In genomic region chr5:54173251-54173650, GRCh38 we compare ENCODE assay signal across 18 cellular contexts.
A peak's percentile ranks its signal among the peaks of the same experiment; 100 is the strongest.
DNase-seq lines count a peak whose midpoint lies in the region; ATAC-seq, FAIRE-seq and TF ChIP-seq lines count a peak whose summit lies in the region.
"Had no signal": no experiment of that assay in that cellular context is flagged by ENCODE, and none has a peak within 500 bp of the region (broad histone marks: within the 10 kb centered on the region; RNA-seq: fewer than 3 reads in every experiment).

No MANE protein-coding gene starts in this region.

- intact Hi-C loops in OCI-LY7 (cut with micrococcal nuclease; ENCODE audit: unreplicated experiment) = no loop called here

- no peaks in the 10 kb centered on the region; the same call in 1 of the 2 replicates for H3K79me2 ChIP-seq in OCI-LY7 (ENCODE audit: insufficient read depth, low read depth, low read length)

- no peaks in the 10 kb centered on the region for H4K20me1 ChIP-seq in OCI-LY7 (ENCODE audit: insufficient read depth, low read length)

- FAIRE-seq in urothelium cell line (lab: Jason Lieb, UNC) = peak; percentile 71
- FAIRE-seq: D721Med, H1 had no signal

- H2AFZ ChIP-seq in OCI-LY7 (ENCODE audit: low read length) = peak overlapping the region; percentile 53; the same call in 1 of the 2 replicates

- no peak for TF ChIP-seq CTCF in OCI-LY7 (conservative IDR thresholded peaks at IDR 0.05; ENCODE audit: low read length)

- no peak for ATAC-seq in HG03571 (IDR thresholded peaks at IDR 0.05; ENCODE audit: unreplicated experiment)

- peak; percentile 19 for DNase-seq in EL
- peak; percentile 29 for DNase-seq in M059J (ENCODE audit: low read depth)
- DNase-seq in OCI-LY7 (ENCODE audit: low spot score) = no peak
- no peak for DNase-seq in urothelium cell line (ENCODE audit: low spot score)
- no peak for DNase-seq in NCI-H526 treated with DMSO at 0.1 percent for 48 hours (lab: John Stamatoyannopoulos, UW)
- DNase-seq in anterior cingulate cortex (lab: John Stamatoyannopoulos, UW) = no peak
- DNase-seq: ACHN; CD4-positive, alpha-beta memory T cell; DMS153; DMS79 treated with DMSO at 0.1 percent for 48 hours; GF-D8; IMR-90; KG1 had no signal

- 0 out of 2 replicates have a peak overlapping the region, but pooled peaks have one; percentile 33 for H3K4me2 ChIP-seq in OCI-LY7 (ENCODE audit: low read length)
- H3K4me2 ChIP-seq: BLaER1 treated with 17β-estradiol and CSF1 and Interleukin-3, amounts not matched to agents 10 nM and 100 nM had no signal

- no TSS peak for BruUV-seq in OCI-LY7 (replicated peaks; lab: Mats Ljungman, UMichigan)

- no peak overlapping the region for H3K4me3 ChIP-seq in OCI-LY7 (ENCODE audit: low read depth, low read length, poor library complexity, severe bottlenecking)
- H3K4me3 ChIP-seq: BLaER1 treated with 17β-estradiol and CSF1 and Interleukin-3, amounts not matched to agents 10 nM and 100 nM; HAP-1 had no signal

- POLR2A ChIA-PET in OCI-LY7 (lab: Charles Lee) = interaction anchor here (0.5 kb wide), 1 partner anchor 1099 kb away, joined by 6 read pairs; no protein-coding TSS in a partner anchor

- peaks cover 66% of the 10 kb centered on the region for H3K4me1 ChIP-seq in OCI-LY7 (ENCODE audit: insufficient read depth, low read length, poor library complexity, severe bottlenecking)
- H3K4me1 ChIP-seq: HAP-1 had no signal

- H3K9me3 ChIP-seq in OCI-LY7 (ENCODE audit: low read length) = peaks cover 7% of the 10 kb centered on the region; the same call in 1 of the 2 replicates
- H3K9me3 ChIP-seq: BLaER1 treated with 17β-estradiol and CSF1 and Interleukin-3, amounts not matched to agents 10 nM and 100 nM; HAP-1 had no signal

- H3K9me2 ChIP-seq in OCI-LY7 (ENCODE audit: insufficient read depth, low read length) = no peaks in the 10 kb centered on the region

- peak overlapping the region; percentile 88 for H3K27ac ChIP-seq in OCI-LY7 (ENCODE audit: low read depth, low read length, poor library complexity, severe bottlenecking)
- H3K27ac ChIP-seq: BLaER1 treated with 17β-estradiol and CSF1 and Interleukin-3, amounts not matched to agents 10 nM and 100 nM had no signal

- CTCF ChIA-PET in OCI-LY7 (lab: Charles Lee; ENCODE audit: unreplicated experiment) = no interaction called here

- H3K36me3 ChIP-seq in OCI-LY7 (ENCODE audit: insufficient read depth, low read length) = no peaks in the 10 kb centered on the region
- H3K36me3 ChIP-seq: HAP-1 had no signal

Comparison
In these comparisons a context has a peak if more than half of its experiments do, and no peak if none do; other contexts are left out.
1. DNase-seq: peak in EL (single experiment) and M059J (single experiment); none in OCI-LY7 (single experiment), urothelium cell line (single experiment), NCI-H526 treated with DMSO at 0.1 percent for 48 hours (single experiment) and anterior cingulate cortex (0 of 58).